In genomic region chr3:184362668-184363540, GRCh38 we compare ENCODE assay signal across 8 cellular contexts. TPM values are rescaled to one million over a fixed set of nuclear protein-coding genes. Genes with fewer than 3 reads are reported as not detected.
DNase-seq lines count a peak whose midpoint lies in the region; ATAC-seq and TF ChIP-seq lines count a peak whose summit lies in the region.

No MANE protein-coding gene starts in this region.

- peak; percentile 87 for ATAC-seq in GM19043 (IDR thresholded peaks at IDR 0.05; ENCODE audit: low read depth, unreplicated experiment)
- ATAC-seq in HG03378 (IDR thresholded peaks at IDR 0.05; ENCODE audit: unreplicated experiment), result peak; percentile 92

- H3K36me3 Mint-ChIP-seq in chondrocyte (ENCODE audit: low read depth), result peaks cover 10% of the 10 kb centered on the region

- TF ChIP-seq CTCF in chondrocyte (IDR thresholded peaks at IDR 0.05), result peak; percentile 83

- peak overlapping the region; percentile 99 for H3K27ac Mint-ChIP-seq in chondrocyte (ENCODE audit: unreplicated experiment)

- H3K27me3 Mint-ChIP-seq in chondrocyte (ENCODE audit: low read depth), result no peaks in the 10 kb centered on the region

- H3K4me1 Mint-ChIP-seq in chondrocyte (ENCODE audit: low read depth), result peaks cover 42% of the 10 kb centered on the region

- H3K9me3 Mint-ChIP-seq in chondrocyte (ENCODE audit: low read depth), result no peaks in the 10 kb centered on the region

- peak; percentile 97 for DNase-seq in Ammon's horn (ENCODE audit: low spot score)
- DNase-seq in NCI-H446 treated with DMSO at 0.1 percent for 48 hours (lab: John Stamatoyannopoulos, UW), result peak; percentile 97
- DNase-seq in activated CD4-positive, alpha-beta T cell treated with anti-CD3 and anti-CD28 coated beads for 1 hour, result peak; percentile 89
- DNase-seq in chondrocyte (ENCODE audit: low spot score), result peak; percentile 98
- peak; percentile 92 for DNase-seq in kidney glomerular epithelial cell (lab: John Stamatoyannopoulos, UW)
- DNase-seq in stimulated activated CD4-positive, alpha-beta T cell treated with anti-CD3 and anti-CD28 coated beads, Interleukin-1b, Interleukin-23, amount 100 ng/mL, for 1 hour (ENCODE audit: low read depth in 2 of 2), result peak; percentile 79 to 88

- peak overlapping the region; percentile 98 for H3K4me3 Mint-ChIP-seq in chondrocyte (ENCODE audit: unreplicated experiment)

RNA-seq across cellular contexts. Expression of gene POLR2H, which starts 1.4 kb away (rescaled TPM):
- 49.8 to 71.0 TPM (median 50.4 TPM) in 3 replicates for total RNA-seq in chondrocyte

RNA-seq across cellular contexts. Expression of gene CLCN2, which starts 1.5 kb away (rescaled TPM):
- total RNA-seq in chondrocyte, result 3.1 to 6.5 TPM (median 3.1 TPM) in 3 replicates

RNA-seq across cellular contexts. Expression of gene THPO, which starts 15.1 kb away (rescaled TPM):
- not detected in 3 replicates for total RNA-seq in chondrocyte

RNA-seq across cellular contexts. Expression of gene CHRD, which starts 16.9 kb away (rescaled TPM):
- total RNA-seq in chondrocyte, result 1.4 to 4.7 TPM (median 1.5 TPM) in 3 replicates

RNA-seq across cellular contexts. Expression of gene FAM131A, which starts 25.5 kb away (rescaled TPM):
- 13.4 to 15.3 TPM (median 13.4 TPM) in 3 replicates for total RNA-seq in chondrocyte

Comparison
In these comparisons a context has a peak if more than half of its experiments do, and no peak if none do; other contexts are left out.
1. Peak in every context shown above with its lines: DNase-seq and ATAC-seq.